ENCODE assay signal across 16 cellular contexts in genomic region chr12:127158385-127159061, GRCh38.
DNase-seq lines count a peak whose midpoint lies in the region; ATAC-seq, FAIRE-seq and TF ChIP-seq lines count a peak whose summit lies in the region.
"Had no signal": no experiment of that assay in that cellular context is flagged by ENCODE, and none has a peak within 500 bp of the region (broad histone marks: within the 10 kb centered on the region; RNA-seq: fewer than 3 reads in every experiment).

No MANE protein-coding gene starts in this region.

- H3K4me3 ChIP-seq in K562 (peak overlapping the region; percentile 3), hepatocyte (no peak overlapping the region)

- intact Hi-C loops in K562 (cut with micrococcal nuclease) = loop anchor here (5.0 to 10.0 kb wide), 4 partner anchors 51 to 251 kb away; no protein-coding TSS in a partner anchor

- no peaks in the 10 kb centered on the region for H3K27me3 Mint-ChIP-seq in progenitor cell of endocrine pancreas
- H3K27me3 Mint-ChIP-seq in activated CD8-positive, alpha-beta T cell treated with anti-CD3 and anti-CD28 coated beads, Interleukin-2, amount 10 ng/mL, durations not matched to agents 7 days and 5 days (ENCODE audit: low read depth) = no peaks in the 10 kb centered on the region
- H3K27me3 Mint-ChIP-seq: CD4-positive, alpha-beta memory T cell had no signal

- TF ChIP-seq RAD21 in K562 (CRISPR knock-in tag; conservative IDR thresholded peaks at IDR 0.05 in 1 of 2, IDR thresholded peaks at IDR 0.05 in 1 of 2) = no peak

- no peak overlapping the region for H2AFZ ChIP-seq in K562 (ENCODE audit: low read depth, low read length)
- no peak overlapping the region for H2AFZ ChIP-seq in hepatocyte

- peak overlapping the region; percentile 0 for H3K27ac Mint-ChIP-seq in progenitor cell of endocrine pancreas
- H3K27ac Mint-ChIP-seq in activated CD8-positive, alpha-beta T cell treated with anti-CD3 and anti-CD28 coated beads, Interleukin-2, amount 10 ng/mL, durations not matched to agents 7 days and 5 days = no peak overlapping the region
- H3K27ac Mint-ChIP-seq: CD4-positive, alpha-beta memory T cell had no signal

- H4K20me1 ChIP-seq in K562 (replicated peaks; ENCODE audit: control insufficient read depth, insufficient read depth, low read length) (no peaks in the 10 kb centered on the region), hepatocyte (ENCODE audit: insufficient read depth, poor library complexity, severe bottlenecking) (no peaks in the 10 kb centered on the region)

- POLR2A ChIA-PET in K562 (lab: Yijun Ruan, JAX) = no interaction called here
- POLR2A ChIA-PET in activated CD8-positive, alpha-beta T cell treated with anti-CD3 and anti-CD28 coated beads, Interleukin-2, amount 10 ng/mL, durations not matched to agents 7 days and 5 days (lab: Charles Lee) = no interaction called here

- peaks cover 4% of the 10 kb centered on the region; the same call in 1 of the 2 replicates for H3K9me3 ChIP-seq in K562 (replicated peaks; ENCODE audit: control insufficient read depth, insufficient read depth, low read depth, low read length)
- no peaks in the 10 kb centered on the region for H3K9me3 ChIP-seq in hepatocyte (ENCODE audit: low read depth)
- H3K9me3 ChIP-seq: Caco-2 had no signal

- CTCF ChIA-PET in K562 (lab: Yijun Ruan, JAX; ENCODE audit: low intra/inter-chr PET ratio) = no interaction called here
- CTCF ChIA-PET in activated CD8-positive, alpha-beta T cell treated with anti-CD3 and anti-CD28 coated beads, Interleukin-2, amount 10 ng/mL, durations not matched to agents 7 days and 5 days (lab: Charles Lee) = no interaction called here

- peaks cover 11% of the 10 kb centered on the region for H3K4me1 Mint-ChIP-seq in progenitor cell of endocrine pancreas (ENCODE audit: low read depth)
- H3K4me1 Mint-ChIP-seq in activated CD8-positive, alpha-beta T cell treated with anti-CD3 and anti-CD28 coated beads, Interleukin-2, amount 10 ng/mL, durations not matched to agents 7 days and 5 days (ENCODE audit: low read depth) = peaks cover 11% of the 10 kb centered on the region

- peaks cover 10% of the 10 kb centered on the region for H3K9me3 Mint-ChIP-seq in progenitor cell of endocrine pancreas (ENCODE audit: low read depth)
- no peaks in the 10 kb centered on the region for H3K9me3 Mint-ChIP-seq in activated CD8-positive, alpha-beta T cell treated with anti-CD3 and anti-CD28 coated beads, Interleukin-2, amount 10 ng/mL, durations not matched to agents 7 days and 5 days (ENCODE audit: insufficient read depth)

- in situ Hi-C loops in K562 (cut with MboI) = no loop called here

- H3K36me3 Mint-ChIP-seq in progenitor cell of endocrine pancreas (ENCODE audit: insufficient read depth) = peaks cover 4% of the 10 kb centered on the region
- no peaks in the 10 kb centered on the region for H3K36me3 Mint-ChIP-seq in activated CD8-positive, alpha-beta T cell treated with anti-CD3 and anti-CD28 coated beads, Interleukin-2, amount 10 ng/mL, durations not matched to agents 7 days and 5 days (ENCODE audit: low read depth)
- H3K36me3 Mint-ChIP-seq: CD4-positive, alpha-beta memory T cell had no signal

- H3K27ac ChIP-seq in K562 (ENCODE audit: extremely low read depth, low read depth, low read length) (peak overlapping the region; percentile 90), hepatocyte (no peak overlapping the region)

- peaks cover 5 to 26% of the 10 kb centered on the region in 2 experiments; a peak in 4 of 5 replicates for H3K4me1 ChIP-seq in K562 (replicated peaks in 1 of 2; ENCODE audit: control insufficient read depth in 2 of 2, insufficient read depth in 2 of 2, low read length in 2 of 2)
- H3K4me1 ChIP-seq in hepatocyte (ENCODE audit: insufficient read depth) = no peaks in the 10 kb centered on the region
- H3K4me1 ChIP-seq: Caco-2 had no signal

- ATAC-seq in K562 (peak; percentile 18), GM19351 (IDR thresholded peaks at IDR 0.05; ENCODE audit: unreplicated experiment) (no peak)
- ATAC-seq in activated CD8-positive, alpha-beta T cell treated with anti-CD3 and anti-CD28 coated beads, Interleukin-2, amount 10 ng/mL, durations not matched to agents 7 days and 5 days = no peak

- TF ChIP-seq POLR2A in K562 (conservative IDR thresholded peaks at IDR 0.05) = peak; percentile 52

- H3K4me3 Mint-ChIP-seq in progenitor cell of endocrine pancreas (ENCODE audit: low read depth) = no peak overlapping the region
- H3K4me3 Mint-ChIP-seq in activated CD8-positive, alpha-beta T cell treated with anti-CD3 and anti-CD28 coated beads, Interleukin-2, amount 10 ng/mL, durations not matched to agents 7 days and 5 days = no peak overlapping the region
- H3K4me3 Mint-ChIP-seq: CD4-positive, alpha-beta memory T cell had no signal

- BruUV-seq in K562 (replicated peaks; lab: Mats Ljungman, UMichigan) = TSS peak; percentile 21

- peak overlapping the region; percentile 50 for H3K4me2 ChIP-seq in K562 (ENCODE audit: insufficient read depth, low read length)
- no peak overlapping the region for H3K4me2 ChIP-seq in hepatocyte

- 39% methylated on average over 4 of the region's 4 CpGs for WGBS in K562 (ENCODE audit: insufficient coverage, low coverage, missing lambda C conversion rate)
- 95% methylated on average over 4 of the region's 4 CpGs for WGBS in hepatocyte (ENCODE audit: low lambda C conversion rate, missing lambda C conversion rate)

- H3K79me2 ChIP-seq in K562 (ENCODE audit: control insufficient read depth, insufficient read depth, low read length) (peaks cover 77% of the 10 kb centered on the region), hepatocyte (no peaks in the 10 kb centered on the region)

- peak overlapping the region in 1 of 2 experiments; percentile 71; a peak in 2 of 4 replicates for H3K9ac ChIP-seq in K562 (ENCODE audit: insufficient read depth in 1 of 2, low read depth in 2 of 2, low read length in 2 of 2)

- H3K9me2 ChIP-seq in hepatocyte (replicated peaks; ENCODE audit: insufficient read depth) = no peaks in the 10 kb centered on the region

- DNase-seq in MV-4-11 (lab: John Stamatoyannopoulos, UW) = peak; percentile 49
- no peak for DNase-seq in K562 (ENCODE audit: extremely low read depth in 1 of 4, low spot score in 3 of 4)
- no peak for DNase-seq in progenitor cell of endocrine pancreas (ENCODE audit: low spot score, unreplicated experiment)
- no peak for DNase-seq in activated CD8-positive, alpha-beta T cell treated with anti-CD3 and anti-CD28 coated beads, Interleukin-2, amount 10 ng/mL, durations not matched to agents 7 days and 5 days
- no peak for DNase-seq in hepatocyte (ENCODE audit: low spot score)
- DNase-seq: C1 segment of cervical spinal cord; Caco-2; CD4-positive, alpha-beta memory T cell; DMS153; DND-41; GOT3; HCEC 1CT had no signal

- no peaks in the 10 kb centered on the region for H3K27me3 ChIP-seq in K562 (ENCODE audit: control insufficient read depth in 2 of 2, insufficient read depth in 2 of 2, low read length in 2 of 2)
- H3K27me3 ChIP-seq in hepatocyte = no peaks in the 10 kb centered on the region

- TF ChIP-seq EP300 in K562 (IDR thresholded peaks at IDR 0.05; ENCODE audit: low read length) = no peak

- FAIRE-seq in K562 (lab: Jason Lieb, UNC) = no peak
- FAIRE-seq: G401.6, GM12892, H54 had no signal

- no peaks in the 10 kb centered on the region for H3K9me1 ChIP-seq in K562 (ENCODE audit: control insufficient read depth, insufficient read depth, low read length)

- peaks cover 63% of the 10 kb centered on the region for H3K36me3 ChIP-seq in K562 (ENCODE audit: control insufficient read depth, insufficient read depth, low read length)
- H3K36me3 ChIP-seq in hepatocyte (replicated peaks; ENCODE audit: insufficient read depth, low read depth) = no peaks in the 10 kb centered on the region

- TF ChIP-seq CTCF in K562 (IDR thresholded peaks at IDR 0.05 in 2 of 3, conservative IDR thresholded peaks at IDR 0.05 in 1 of 3; ENCODE audit: insufficient read depth in 2 of 3, low read depth in 1 of 3, low read length in 3 of 3) (no peak), progenitor cell of endocrine pancreas (IDR thresholded peaks at IDR 0.05; ENCODE audit: unreplicated experiment) (no peak), hepatocyte (IDR thresholded peaks at IDR 0.05; ENCODE audit: poor library complexity) (no peak)

TF ChIP-seq in K562, 482 proteins besides CTCF, POLR2A, EP300 and RAD21 (continues in another document):
- TF ChIP-seq POLR3G (IDR thresholded peaks at IDR 0.05; ENCODE audit: extremely low read depth, insufficient read length, insufficient replicate concordance) (no peak), CREB5 (CRISPR knock-in tag; IDR thresholded peaks at IDR 0.05) (peak; percentile 40; the same call in 1 of the 2 replicates), MEF2D (tag; conservative IDR thresholded peaks at IDR 0.05; ENCODE audit: low read depth) (no peak), MYC (IDR thresholded peaks at IDR 0.05; ENCODE audit: low read depth, low read length) (no peak), MYC (CRISPR knock-in tag; IDR thresholded peaks at IDR 0.05; ENCODE audit: borderline replicate concordance, low read depth) (peak; percentile 24; the same call in 1 of the 2 replicates), ADNP (tag; IDR thresholded peaks at IDR 0.05) (0 out of 2 replicates have a peak, but pooled peaks have one; percentile 39), ZNF668 (CRISPR knock-in tag; IDR thresholded peaks at IDR 0.05) (peak; percentile 28; the same call in 1 of the 2 replicates), CEBPB (tag; IDR thresholded peaks at IDR 0.05) (peak; percentile 93), LARP7 (IDR thresholded peaks at IDR 0.05) (0 out of 2 replicates have a peak, but pooled peaks have one; percentile 67), ZNF311 (CRISPR knock-in tag; IDR thresholded peaks at IDR 0.05) (0 out of 2 replicates have a peak, but pooled peaks have one; percentile 8), CEBPG (CRISPR knock-in tag; IDR thresholded peaks at IDR 0.05) (no peak), CEBPG (tag; conservative IDR thresholded peaks at IDR 0.05 in 1 of 2, IDR thresholded peaks at IDR 0.05 in 1 of 2) (peak; percentile 79 to 88)
